23 cellular contexts compared by ENCODE assay signal in the genomic region with DNA sequence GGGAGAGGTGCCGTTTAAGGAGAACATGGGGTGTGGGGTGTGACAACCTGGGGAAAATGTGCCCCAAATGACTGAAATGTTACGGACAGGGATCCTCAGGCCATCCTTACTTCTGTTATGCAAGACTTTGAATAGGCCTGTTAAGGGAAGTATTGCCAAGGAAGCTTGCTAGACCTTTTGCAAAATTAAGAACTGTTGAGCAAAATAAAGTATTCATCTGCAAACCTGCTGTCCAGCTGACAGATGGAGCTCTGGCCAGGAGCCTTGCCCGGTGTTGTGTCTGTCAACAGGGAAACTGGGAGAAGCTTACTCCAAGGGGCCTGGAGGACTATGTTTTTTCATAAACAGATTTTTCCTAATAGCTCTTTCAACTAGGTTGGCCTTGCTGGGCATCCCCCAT. TPM values are rescaled to one million over a fixed set of nuclear protein-coding genes. Genes with fewer than 3 reads are reported as not detected.
DNase-seq lines count a peak whose midpoint lies in the region; ATAC-seq, FAIRE-seq and TF ChIP-seq lines count a peak whose summit lies in the region.
"Had no signal": no experiment of that assay in that cellular context is flagged by ENCODE, and none has a peak within 500 bp of the region (broad histone marks: within the 10 kb centered on the region; RNA-seq: fewer than 3 reads in every experiment).

No MANE protein-coding gene starts in this region.

- intact Hi-C loops in gastrocnemius medialis (cut with DNase I; ENCODE audit: low total_unique reads): no loop called here

- POLR2A ChIA-PET in H1 (lab: Charles Lee; ENCODE audit: partially characterized antibody): interaction anchor here (1.6 kb wide), 1 partner anchor 18 kb away, joined by 4 read pairs; no protein-coding TSS in a partner anchor

- H3K27me3 ChIP-seq in H1 (replicated peaks in 1 of 4; ENCODE audit: control insufficient read depth in 3 of 4, extremely low read depth in 1 of 4, insufficient read depth in 3 of 4, low read length in 3 of 4) (no peaks in the 10 kb centered on the region), gastrocnemius medialis (no peaks in the 10 kb centered on the region), mesenchymal stem cell (ENCODE audit: control insufficient read depth in 1 of 2, insufficient read depth in 1 of 2, low read length in 2 of 2) (no peaks in the 10 kb centered on the region)
- H3K27me3 ChIP-seq: BE2C had no signal

- in situ Hi-C loops in G401 (cut with HindIII; ENCODE audit: low sequenced_read_pairs) (no loop called here), gastrocnemius medialis (cut with MboI; ENCODE audit: low sequenced_read_pairs in 4 of 4) (no loop called here)

- FAIRE-seq in H1 (lab: Jason Lieb, UNC): no peak
- FAIRE-seq: G401.6, GM12891, GM19239, HTR-8/SVneo, K562 had no signal

- H3K4ac ChIP-seq in H1 (replicated peaks; ENCODE audit: insufficient read length, low read depth, low read length) (no peak overlapping the region), mesenchymal stem cell (ENCODE audit: low read depth in 1 of 2, low read length in 2 of 2) (no peak overlapping the region)

- H3K14ac ChIP-seq in H1 (ENCODE audit: insufficient read length): no peak overlapping the region
- H3K14ac ChIP-seq in mesenchymal stem cell (ENCODE audit: low read length in 2 of 2): no peak overlapping the region

- no peak overlapping the region for H3K27ac Mint-ChIP-seq in HFFc6
- H3K27ac Mint-ChIP-seq: CD4-positive, CD25-positive, alpha-beta regulatory T cell; CD8-positive, alpha-beta memory T cell had no signal

- H3K9ac ChIP-seq in H1 (replicated peaks in 1 of 4; ENCODE audit: extremely low read depth in 1 of 4, low read depth in 3 of 4, low read length in 3 of 4): no peak overlapping the region
- H3K9ac ChIP-seq in mesenchymal stem cell (ENCODE audit: low read length): no peak overlapping the region

- H3K9me3 Mint-ChIP-seq in HFFc6: peaks cover 4% of the 10 kb centered on the region

- no peaks in the 10 kb centered on the region; the same call in 1 of the 2 replicates for H3K27me3 Mint-ChIP-seq in HFFc6 (ENCODE audit: insufficient read depth)
- H3K27me3 Mint-ChIP-seq: CD4-positive, CD25-positive, alpha-beta regulatory T cell had no signal

- no peak overlapping the region for H4K8ac ChIP-seq in H1 (ENCODE audit: extremely low read depth, insufficient read depth, low read length)
- no peak overlapping the region for H4K8ac ChIP-seq in mesenchymal stem cell (ENCODE audit: low read length)

- H4K91ac ChIP-seq in H1 (replicated peaks; ENCODE audit: insufficient read length, low read length) (peak overlapping the region; percentile 22), mesenchymal stem cell (ENCODE audit: low read length) (no peak overlapping the region)

- H2AFZ ChIP-seq in H1 (ENCODE audit: low read length) (no peak overlapping the region), mesenchymal stem cell (ENCODE audit: low read depth, low read length) (no peak overlapping the region)

- H2BK5ac ChIP-seq in H1 (ENCODE audit: low read depth, low read length) (no peak overlapping the region), mesenchymal stem cell (ENCODE audit: low read depth, low read length, poor library complexity, severe bottlenecking) (no peak overlapping the region)

- H3K27ac ChIP-seq in H1 (ENCODE audit: low read depth, low read length) (no peak overlapping the region), gastrocnemius medialis (no peak overlapping the region), mesenchymal stem cell (ENCODE audit: low read length, poor library complexity, severe bottlenecking) (no peak overlapping the region)

- H3K4me1 ChIP-seq in H1 (replicated peaks in 1 of 4; ENCODE audit: control insufficient read depth in 3 of 4, insufficient read depth in 4 of 4, low read length in 3 of 4) (peaks cover 2 to 8% (median 5%) of the 10 kb centered on the region in 4 experiments; a peak in 5 of 7 replicates), gastrocnemius medialis (no peaks in the 10 kb centered on the region), mesenchymal stem cell (ENCODE audit: control insufficient read depth, insufficient read depth, low read depth, low read length) (peaks cover 3% of the 10 kb centered on the region)
- H3K4me1 ChIP-seq: HAP-1 had no signal

- H3K4me3 ChIP-seq in H1 (ENCODE audit: extremely low read depth in 1 of 4, insufficient read depth in 2 of 4, low read depth in 3 of 4, low read length in 4 of 4): no peak overlapping the region
- no peak overlapping the region for H3K4me3 ChIP-seq in gastrocnemius medialis
- no peak overlapping the region for H3K4me3 ChIP-seq in mesenchymal stem cell (ENCODE audit: insufficient read depth in 1 of 2, low read depth in 1 of 2, low read length in 2 of 2)
- H3K4me3 ChIP-seq: HAP-1, K562 had no signal

- H3K23me2 ChIP-seq in H1 (ENCODE audit: low read depth, low read length): no peaks in the 10 kb centered on the region

- 86% methylated on average over 3 of the region's 3 CpGs; no CpG with 5 or more reads in 1 of the 2 experiments for WGBS in H1 (ENCODE audit: extremely low coverage in 1 of 2, insufficient coverage in 1 of 2, insufficient read length in 1 of 2, insufficient replicate concordance in 2 of 2, low coverage in 1 of 2, low lambda C conversion rate in 2 of 2, missing lambda C conversion rate in 1 of 2), 2 experiments
- 93% methylated on average over 3 of the region's 3 CpGs for WGBS in mesenchymal stem cell

- H3K23ac ChIP-seq in H1 (ENCODE audit: insufficient read length) (no peak overlapping the region), mesenchymal stem cell (ENCODE audit: low read length in 2 of 2) (no peak overlapping the region)

- TF ChIP-seq RAD21 in H1 (IDR thresholded peaks at IDR 0.05 in 1 of 2, conservative IDR thresholded peaks at IDR 0.05 in 1 of 2; ENCODE audit: low read depth in 2 of 2, low read length in 2 of 2): no peak

- H3K4me2 ChIP-seq in H1 (ENCODE audit: insufficient read depth in 1 of 2, low read depth in 2 of 2, low read length in 2 of 2) (no peak overlapping the region), mesenchymal stem cell (ENCODE audit: low read length, poor library complexity, severe bottlenecking) (no peak overlapping the region)

- no peak overlapping the region for H3K56ac ChIP-seq in H1 (replicated peaks; ENCODE audit: insufficient read length, low read depth, low read length)

- no peaks in the 10 kb centered on the region for H3K79me1 ChIP-seq in H1 (ENCODE audit: low read depth, low read length)
- no peaks in the 10 kb centered on the region for H3K79me1 ChIP-seq in mesenchymal stem cell (replicated peaks; ENCODE audit: low read length, poor library complexity, severe bottlenecking)

- no peak for TF ChIP-seq CTCF in H1 (IDR thresholded peaks at IDR 0.05; ENCODE audit: control extremely low read depth in 1 of 3, insufficient read depth in 1 of 3, low read depth in 1 of 3, low read length in 3 of 3)
- no peak for TF ChIP-seq CTCF in gastrocnemius medialis (IDR thresholded peaks at IDR 0.05 in 4 of 5, conservative IDR thresholded peaks at IDR 0.05 in 1 of 5)
- no peak for TF ChIP-seq CTCF in HFFc6 (IDR thresholded peaks at IDR 0.05)

- peaks cover 56% of the 10 kb centered on the region for H3K4me1 Mint-ChIP-seq in HFFc6 (ENCODE audit: low read depth)
- H3K4me1 Mint-ChIP-seq: CD4-positive, CD25-positive, alpha-beta regulatory T cell; CD8-positive, alpha-beta memory T cell had no signal

- peak; percentile 3 for DNase-seq in G401 (ENCODE audit: low spot score)
- DNase-seq in H1 (ENCODE audit: low read depth in 1 of 2, low spot score in 2 of 2): no peak
- DNase-seq in globus pallidus (ENCODE audit: low spot score): peak; percentile 5
- DNase-seq in gastrocnemius medialis: peak; percentile 17 to 65
- DNase-seq in mesenchymal stem cell: no peak
- DNase-seq in cerebellum (ENCODE audit: low spot score): no peak
- DNase-seq in HFFc6: no peak
- DNase-seq: BE2C; CD4-positive, CD25-positive, alpha-beta regulatory T cell; CD8-positive, alpha-beta memory T cell; COR-L47; DMS 273 treated with DMSO at 0.1 percent for 48 hours; DMS53; DND-41; EL; GOT3; IMR-90 had no signal

- H2BK12ac ChIP-seq in H1 (ENCODE audit: low read depth, low read length) (no peak overlapping the region), mesenchymal stem cell (ENCODE audit: low read length in 2 of 2) (no peak overlapping the region)

- no peak overlapping the region for H2BK20ac ChIP-seq in H1 (ENCODE audit: low read length)

- H4K5ac ChIP-seq in H1 (ENCODE audit: insufficient read length, low read depth, low read length): no peak overlapping the region

- H2BK120ac ChIP-seq in H1 (replicated peaks; ENCODE audit: low read depth, low read length): no peak overlapping the region
- H2BK120ac ChIP-seq in mesenchymal stem cell (ENCODE audit: low read depth, low read length): no peak overlapping the region

- peak; percentile 65 to 76 for ATAC-seq in gastrocnemius medialis
- ATAC-seq: K562 had no signal

- no peaks in the 10 kb centered on the region for H4K20me1 ChIP-seq in H1 (replicated peaks in 1 of 2; ENCODE audit: control insufficient read depth in 1 of 2, insufficient read depth in 2 of 2, low read length in 2 of 2)

- no peaks in the 10 kb centered on the region; the same call in 1 of the 2 replicates for H3K36me3 Mint-ChIP-seq in HFFc6 (ENCODE audit: low read depth)
- H3K36me3 Mint-ChIP-seq: CD4-positive, CD25-positive, alpha-beta regulatory T cell; CD8-positive, alpha-beta memory T cell had no signal

- no peak overlapping the region for H3K4me3 Mint-ChIP-seq in HFFc6
- H3K4me3 Mint-ChIP-seq: CD4-positive, CD25-positive, alpha-beta regulatory T cell; CD8-positive, alpha-beta memory T cell had no signal

- H3K36me3 ChIP-seq in H1 (ENCODE audit: control insufficient read depth in 2 of 4, insufficient read depth in 4 of 4, low read length in 3 of 4): no peaks in the 10 kb centered on the region
- no peaks in the 10 kb centered on the region for H3K36me3 ChIP-seq in gastrocnemius medialis
- H3K36me3 ChIP-seq in mesenchymal stem cell (ENCODE audit: control insufficient read depth in 1 of 2, insufficient read depth in 2 of 2, low read depth in 1 of 2, low read length in 2 of 2): no peaks in the 10 kb centered on the region
- H3K36me3 ChIP-seq: BE2C, HAP-1 had no signal

- TF ChIP-seq POLR2A in H1 (IDR thresholded peaks at IDR 0.05; ENCODE audit: control extremely low read depth in 1 of 2, low read depth in 2 of 2, low read length in 2 of 2) (no peak), gastrocnemius medialis (IDR thresholded peaks at IDR 0.05) (no peak)

- peaks cover 0 to 10% of the 10 kb centered on the region in 2 experiments; a peak in 1 of 4 replicates for H3K79me2 ChIP-seq in H1 (ENCODE audit: control insufficient read depth in 1 of 2, insufficient read depth in 2 of 2, low read length in 2 of 2)

- no peak for TF ChIP-seq EP300 in H1 (IDR thresholded peaks at IDR 0.05; ENCODE audit: borderline replicate concordance in 1 of 2, low read depth in 2 of 2, low read length in 2 of 2)

- CTCF ChIA-PET in H1 (lab: Charles Lee; ENCODE audit: partially characterized antibody): interaction anchor here (0.6 to 3.6 kb wide), 6 partner anchors 12 to 1445 kb away, joined by 3 to 14 read pairs (median 3); no protein-coding TSS in a partner anchor

- H2AK5ac ChIP-seq in H1 (ENCODE audit: low read depth, low read length): no peak overlapping the region
- no peak overlapping the region for H2AK5ac ChIP-seq in mesenchymal stem cell (ENCODE audit: low read length, severe bottlenecking)

- H3K9me3 ChIP-seq in H1 (ENCODE audit: insufficient read depth in 2 of 2, low read depth in 1 of 2, low read length in 1 of 2) (no peaks in the 10 kb centered on the region), gastrocnemius medialis (no peaks in the 10 kb centered on the region), mesenchymal stem cell (ENCODE audit: control insufficient read depth, low read length) (no peaks in the 10 kb centered on the region)
- H3K9me3 ChIP-seq: BE2C, HAP-1 had no signal

- H2BK15ac ChIP-seq in H1 (ENCODE audit: low read length): no peak overlapping the region
- H2BK15ac ChIP-seq in mesenchymal stem cell (ENCODE audit: low read depth, poor library complexity, severe bottlenecking): no peak overlapping the region

- H3K18ac ChIP-seq in H1 (ENCODE audit: extremely low read depth, low read length) (no peak overlapping the region), mesenchymal stem cell (ENCODE audit: low read depth in 1 of 2, low read length in 2 of 2) (no peak overlapping the region)

RNA-seq across cellular contexts. Expression of a gene that starts 48.0 kb away (rescaled TPM):
- total RNA-seq in G401 (2014; rRNA removed; shearing (Covaris generic)): under 0.01 TPM in 1 of 2 replicates, not detected in the other
- 18.4 and 24.4 TPM in 2 replicates for total RNA-seq in H1 (2021; fragmentation: NEBNext Ultra II Directional; extraction: Animal tissue kit (Norgen Biotek cat#: 25700))
- polyA plus RNA-seq in H1 (2011; rRNA removed): 7.2 and 7.6 TPM in 2 replicates
- polyA plus RNA-seq in H1 (2011; cell fraction: cytosol; rRNA removed): 7.3 TPM
- polyA plus RNA-seq in H1 (2011; cell fraction: nucleus; rRNA removed): 29.4 TPM
- polyA plus RNA-seq in H1 (2012, experiment 1 of 2): 6.0 to 10.7 TPM (median 8.1 TPM) in 4 replicates
- 0.50 TPM for polyA plus RNA-seq in H1 (2012, experiment 2 of 2)
- polyA plus RNA-seq in H1 (2013, experiment 1 of 2): 12.8 TPM
- 9.8 TPM for polyA plus RNA-seq in H1 (2013, experiment 2 of 2)
- 49.1 and 73.3 TPM in 2 replicates for polyA minus RNA-seq in H1 (2011; rRNA and poly(A)+ RNA removed)
- polyA minus RNA-seq in H1 (2011; cell fraction: cytosol; rRNA and poly(A)+ RNA removed): 17.4 TPM
- polyA minus RNA-seq in H1 (2011; cell fraction: nucleus; rRNA and poly(A)+ RNA removed): 137 TPM
- total RNA-seq in gastrocnemius medialis (1 to 10 TPM in 1 of 4 donors, under 1 TPM in 3; 0.15 to 1.4 (median 0.44) TPM), cerebellum (64.5 TPM)
- 0.01 TPM for polyA plus RNA-seq in mesenchymal stem cell (2013, experiment 1 of 2)
- under 0.01 TPM for polyA plus RNA-seq in mesenchymal stem cell (2013, experiment 2 of 2)
- total RNA-seq in HFFc6 (2021; fragmentation: NEBNext Ultra II Directional; extraction: Animal tissue kit (Norgen Biotek cat#: 25700)): 1 to 10 TPM in 3 of 6 experiments, under 1 TPM in 3; 0.20 to 3.2 (median 0.92) TPM
- total RNA-seq: CD4-positive, CD25-positive, alpha-beta regulatory T cell; CD8-positive, alpha-beta memory T cell had no signal
- polyA plus RNA-seq: CD4-positive, CD25-positive, alpha-beta regulatory T cell; CD8-positive, alpha-beta memory T cell had no signal

Comparison
In these comparisons a context has a peak if more than half of its experiments do, and no peak if none do; other contexts are left out.
1. DNase-seq: peak in G401 (single experiment), globus pallidus (single experiment) and gastrocnemius medialis (2 of 2); none in H1 (0 of 2), mesenchymal stem cell (single experiment), cerebellum (single experiment) and HFFc6 (single experiment).